Comparison of ENCODE assay signal across 1 cellular context in genomic region chr5:140725799-140726471, GRCh38.
TF ChIP-seq lines count a peak whose summit lies in the region.

No MANE protein-coding gene starts in this region.

TF ChIP-seq in GM12878, 131 proteins besides CTCF, POLR2A, EP300 and RAD21 (continues in another document):
- no peak for TF ChIP-seq FOS (IDR thresholded peaks at IDR 0.05; ENCODE audit: borderline replicate concordance, extremely low read depth, insufficient read length)
- peak in 1 of 2 experiments; percentile 4; a peak in 1 of 4 replicates for TF ChIP-seq BHLHE40 (IDR thresholded peaks at IDR 0.05; ENCODE audit: borderline replicate concordance in 1 of 2, low read depth in 2 of 2, low read length in 1 of 2)
- TF ChIP-seq SUPT20H (IDR thresholded peaks at IDR 0.05; ENCODE audit: borderline replicate concordance, control insufficient read depth, low read depth, low read length) = no peak
- TF ChIP-seq NFXL1 (IDR thresholded peaks at IDR 0.05; ENCODE audit: borderline replicate concordance) = no peak
- no peak for TF ChIP-seq ZNF384 (IDR thresholded peaks at IDR 0.05; ENCODE audit: borderline replicate concordance, low read depth, low read length)
- TF ChIP-seq BCL11A (IDR thresholded peaks at IDR 0.05; ENCODE audit: low read depth, low read length) = no peak
- peak; percentile 54; the same call in 1 of the 2 replicates for TF ChIP-seq NBN (IDR thresholded peaks at IDR 0.05)
- TF ChIP-seq PML (IDR thresholded peaks at IDR 0.05; ENCODE audit: low read length) = no peak
- no peak for TF ChIP-seq ASH2L (IDR thresholded peaks at IDR 0.05; ENCODE audit: borderline replicate concordance, low read depth)
- no peak for TF ChIP-seq TCF7 (IDR thresholded peaks at IDR 0.05; ENCODE audit: borderline replicate concordance)
- TF ChIP-seq SPI1 (IDR thresholded peaks at IDR 0.05; ENCODE audit: borderline replicate concordance, insufficient read depth, low read depth, low read length) = no peak
- TF ChIP-seq ZNF687 (IDR thresholded peaks at IDR 0.05) = no peak
- TF ChIP-seq JUNB (IDR thresholded peaks at IDR 0.05) = peak; percentile 49
- TF ChIP-seq TBL1XR1 (IDR thresholded peaks at IDR 0.05; ENCODE audit: low read depth, low read length) = no peak
- no peak for TF ChIP-seq LARP7 (IDR thresholded peaks at IDR 0.05)
- no peak for TF ChIP-seq NR2F1 (conservative IDR thresholded peaks at IDR 0.05)
- TF ChIP-seq ATF3 (IDR thresholded peaks at IDR 0.05; ENCODE audit: borderline replicate concordance, extremely low read depth, low read depth, low read length) = no peak
- no peak for TF ChIP-seq HDGF (IDR thresholded peaks at IDR 0.05)
- TF ChIP-seq CHD4 (IDR thresholded peaks at IDR 0.05) = no peak
- TF ChIP-seq RUNX3 (IDR thresholded peaks at IDR 0.05; ENCODE audit: low read length) = peak; percentile 86
- TF ChIP-seq YBX1 (IDR thresholded peaks at IDR 0.05) = no peak
- TF ChIP-seq MEF2B (IDR thresholded peaks at IDR 0.05; ENCODE audit: partially characterized antibody, poor library complexity, severe bottlenecking) = no peak
- peak; percentile 35; the same call in 1 of the 3 replicates for TF ChIP-seq POU2F2 (IDR thresholded peaks at IDR 0.05; ENCODE audit: borderline replicate concordance, low read depth, low read length)
- peak; percentile 97 for TF ChIP-seq CREM (IDR thresholded peaks at IDR 0.05; ENCODE audit: low read depth)
- TF ChIP-seq MTA2 (IDR thresholded peaks at IDR 0.05; ENCODE audit: low read depth) = 0 out of 2 replicates have a peak, but pooled peaks have one; percentile 11
- TF ChIP-seq POLR2AphosphoS2 (IDR thresholded peaks at IDR 0.05; ENCODE audit: low read depth, low read length) = no peak
- TF ChIP-seq MXI1 (IDR thresholded peaks at IDR 0.05; ENCODE audit: low read depth, low read length) = no peak
- TF ChIP-seq CREB1 (IDR thresholded peaks at IDR 0.05; ENCODE audit: low read depth) = peak; percentile 94
- no peak for TF ChIP-seq NFYA (IDR thresholded peaks at IDR 0.05; ENCODE audit: borderline replicate concordance, low read depth, low read length)
- TF ChIP-seq MEF2A (IDR thresholded peaks at IDR 0.05; ENCODE audit: insufficient read depth, low read depth, low read length) = no peak
- no peak for TF ChIP-seq PAX8 (IDR thresholded peaks at IDR 0.05)
- TF ChIP-seq SMAD1 (IDR thresholded peaks at IDR 0.05; ENCODE audit: low read depth, partially characterized antibody) = no peak
- no peak for TF ChIP-seq KLF5 (IDR thresholded peaks at IDR 0.05; ENCODE audit: partially characterized antibody)
- TF ChIP-seq IKZF2 (IDR thresholded peaks at IDR 0.05) = peak; percentile 71 to 79
- TF ChIP-seq CBX5 (IDR thresholded peaks at IDR 0.05; ENCODE audit: low read depth) = no peak
- 0 out of 2 replicates have a peak, but pooled peaks have one; percentile 59 for TF ChIP-seq SMARCA5 (IDR thresholded peaks at IDR 0.05)
- TF ChIP-seq EED (IDR thresholded peaks at IDR 0.05; ENCODE audit: low read depth) = peak; percentile 73
- no peak for TF ChIP-seq SREBF1 (IDR thresholded peaks at IDR 0.05; ENCODE audit: low read length)
- TF ChIP-seq RELA (IDR thresholded peaks at IDR 0.05; ENCODE audit: borderline replicate concordance, partially characterized antibody) = no peak
- no peak for TF ChIP-seq CEBPZ (IDR thresholded peaks at IDR 0.05; ENCODE audit: low read depth, low read length)
- no peak for TF ChIP-seq TCF3 (IDR thresholded peaks at IDR 0.05; ENCODE audit: borderline replicate concordance, insufficient read depth, low read depth, low read length)
- TF ChIP-seq HDAC6 (IDR thresholded peaks at IDR 0.05; ENCODE audit: unreplicated experiment) = no peak
- TF ChIP-seq CHD1 (IDR thresholded peaks at IDR 0.05; ENCODE audit: low read depth, low read length) = no peak
- TF ChIP-seq YY1 (IDR thresholded peaks at IDR 0.05; ENCODE audit: low read depth, low read length) = no peak; the same call in 1 of the 2 replicates
- no peak for TF ChIP-seq E2F4 (IDR thresholded peaks at IDR 0.05; ENCODE audit: low read depth, low read length)
- TF ChIP-seq FOXM1 (IDR thresholded peaks at IDR 0.05; ENCODE audit: low read depth, low read length) = no peak
- TF ChIP-seq HCFC1 (IDR thresholded peaks at IDR 0.05; ENCODE audit: low read length) = no peak; the same call in 1 of the 2 replicates
- TF ChIP-seq ESRRA (IDR thresholded peaks at IDR 0.05; ENCODE audit: low read length) = no peak
- TF ChIP-seq IKZF1 (conservative IDR thresholded peaks at IDR 0.05) = peak; percentile 64
- TF ChIP-seq CUX1 (IDR thresholded peaks at IDR 0.05; ENCODE audit: insufficient replicate concordance, low read depth, low read length) = no peak
- no peak for TF ChIP-seq SIN3A (IDR thresholded peaks at IDR 0.05; ENCODE audit: low read depth, low read length)
- TF ChIP-seq REST (IDR thresholded peaks at IDR 0.05; ENCODE audit: low read depth, low read length) = peak; percentile 91
- no peak for TF ChIP-seq ZNF622 (IDR thresholded peaks at IDR 0.05)
